2 cellular contexts compared by ENCODE assay signal in the genomic region with DNA sequence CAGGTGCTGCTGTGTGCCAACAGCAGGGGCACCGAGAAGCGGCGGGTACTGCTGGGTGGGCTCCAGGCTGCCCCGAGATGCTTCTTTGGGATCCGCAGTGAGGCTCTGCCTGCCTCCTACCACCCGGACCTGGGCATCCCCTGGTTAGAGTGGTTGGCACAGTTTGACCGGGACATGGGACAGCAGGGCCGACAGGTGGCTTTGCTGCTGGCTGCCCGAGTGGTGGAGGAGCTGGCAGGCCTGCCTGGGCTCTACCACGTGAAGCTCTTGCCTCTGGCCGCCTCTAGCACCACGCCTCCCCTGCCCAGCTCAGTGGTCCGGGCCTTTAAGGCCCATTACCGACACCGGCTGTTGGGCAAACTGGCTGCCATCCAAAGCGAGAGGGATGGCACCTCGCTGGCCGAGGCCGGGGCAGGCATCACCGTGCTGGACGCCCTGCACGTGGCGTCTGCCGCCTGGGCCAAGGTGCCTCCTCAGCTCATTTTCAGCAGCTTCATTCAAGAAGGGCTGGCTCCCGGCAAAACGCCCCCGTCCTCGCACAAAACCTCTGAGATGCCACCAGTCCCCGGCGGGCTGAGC.
TF ChIP-seq lines count a peak whose summit lies in the region.

No MANE protein-coding gene starts in this region.

TF ChIP-seq in HEK293T, 16 proteins besides CTCF, POLR2A, EP300 and RAD21 (continued from another document):
- TF ChIP-seq SP1 (IDR thresholded peaks at IDR 0.05) (no peak), FOXK2 (IDR thresholded peaks at IDR 0.05) (no peak)
- TF ChIP-seq, protein P1, sequence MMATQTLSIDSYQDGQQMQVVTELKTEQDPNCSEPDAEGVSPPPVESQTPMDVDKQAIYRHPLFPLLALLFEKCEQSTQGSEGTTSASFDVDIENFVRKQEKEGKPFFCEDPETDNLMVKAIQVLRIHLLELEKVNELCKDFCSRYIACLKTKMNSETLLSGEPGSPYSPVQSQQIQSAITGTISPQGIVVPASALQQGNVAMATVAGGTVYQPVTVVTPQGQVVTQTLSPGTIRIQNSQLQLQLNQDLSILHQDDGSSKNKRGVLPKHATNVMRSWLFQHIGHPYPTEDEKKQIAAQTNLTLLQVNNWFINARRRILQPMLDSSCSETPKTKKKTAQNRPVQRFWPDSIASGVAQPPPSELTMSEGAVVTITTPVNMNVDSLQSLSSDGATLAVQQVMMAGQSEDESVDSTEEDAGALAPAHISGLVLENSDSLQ (IDR thresholded peaks at IDR 0.05), result no peak
TF ChIP-seq in HEK293T: peak in this region for 0.

TF ChIP-seq in GM12891, 5 proteins besides CTCF, POLR2A, EP300 and RAD21 (continued from another document):
- TF ChIP-seq POU2F2 (IDR thresholded peaks at IDR 0.05; ENCODE audit: low read depth, low read length) (no peak), TAF1 (IDR thresholded peaks at IDR 0.05; ENCODE audit: low read depth, low read length) (no peak), POLR2AphosphoS5 (IDR thresholded peaks at IDR 0.05; ENCODE audit: low read depth, low read length) (no peak)
